ENCODE assay signal across 1 cellular context in the genomic region with DNA sequence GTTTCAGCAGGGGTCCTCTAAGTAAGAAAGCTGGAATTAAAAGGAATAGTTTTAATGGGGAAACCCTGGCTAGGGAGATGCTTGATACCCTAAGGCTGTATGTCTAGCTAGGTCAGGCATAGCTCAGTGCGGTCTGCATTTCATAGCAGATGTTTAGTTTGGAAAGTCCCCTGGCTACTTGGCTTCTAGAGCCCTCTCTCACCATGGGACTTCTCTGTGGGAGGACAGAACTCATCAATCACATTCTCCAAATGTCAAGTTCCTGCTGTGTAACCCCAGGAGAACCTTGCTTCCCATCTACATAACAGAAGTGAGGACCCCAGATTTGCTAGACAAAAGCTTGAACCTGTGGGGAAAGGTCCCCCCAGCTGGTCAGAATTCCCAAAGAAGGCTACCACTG.
TF ChIP-seq lines count a peak whose summit lies in the region.

No MANE protein-coding gene starts in this region.

TF ChIP-seq in SK-N-SH treated with all-trans-retinoic acid at 6 μM for 48 hours, 23 proteins besides CTCF, POLR2A, EP300 and RAD21 (continued from another document):
- TF ChIP-seq TSHZ2 (CRISPR knock-in tag; IDR thresholded peaks at IDR 0.05) (no peak), OSR1 (CRISPR knock-in tag; IDR thresholded peaks at IDR 0.05) (no peak), ZFP3 (CRISPR knock-in tag; IDR thresholded peaks at IDR 0.05) (no peak)
- TF ChIP-seq, protein P1, sequence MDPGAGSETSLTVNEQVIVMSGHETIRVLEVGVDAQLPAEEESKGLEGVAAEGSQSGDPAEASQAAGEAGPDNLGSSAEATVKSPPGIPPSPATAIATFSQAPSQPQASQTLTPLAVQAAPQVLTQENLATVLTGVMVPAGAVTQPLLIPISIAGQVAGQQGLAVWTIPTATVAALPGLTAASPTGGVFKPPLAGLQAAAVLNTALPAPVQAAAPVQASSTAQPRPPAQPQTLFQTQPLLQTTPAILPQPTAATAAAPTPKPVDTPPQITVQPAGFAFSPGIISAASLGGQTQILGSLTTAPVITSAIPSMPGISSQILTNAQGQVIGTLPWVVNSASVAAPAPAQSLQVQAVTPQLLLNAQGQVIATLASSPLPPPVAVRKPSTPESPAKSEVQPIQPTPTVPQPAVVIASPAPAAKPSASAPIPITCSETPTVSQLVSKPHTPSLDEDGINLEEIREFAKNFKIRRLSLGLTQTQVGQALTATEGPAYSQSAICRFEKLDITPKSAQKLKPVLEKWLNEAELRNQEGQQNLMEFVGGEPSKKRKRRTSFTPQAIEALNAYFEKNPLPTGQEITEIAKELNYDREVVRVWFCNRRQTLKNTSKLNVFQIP (CRISPR knock-in tag; IDR thresholded peaks at IDR 0.05; ENCODE audit: borderline replicate concordance, low read depth), result no peak
